In the genomic region with DNA sequence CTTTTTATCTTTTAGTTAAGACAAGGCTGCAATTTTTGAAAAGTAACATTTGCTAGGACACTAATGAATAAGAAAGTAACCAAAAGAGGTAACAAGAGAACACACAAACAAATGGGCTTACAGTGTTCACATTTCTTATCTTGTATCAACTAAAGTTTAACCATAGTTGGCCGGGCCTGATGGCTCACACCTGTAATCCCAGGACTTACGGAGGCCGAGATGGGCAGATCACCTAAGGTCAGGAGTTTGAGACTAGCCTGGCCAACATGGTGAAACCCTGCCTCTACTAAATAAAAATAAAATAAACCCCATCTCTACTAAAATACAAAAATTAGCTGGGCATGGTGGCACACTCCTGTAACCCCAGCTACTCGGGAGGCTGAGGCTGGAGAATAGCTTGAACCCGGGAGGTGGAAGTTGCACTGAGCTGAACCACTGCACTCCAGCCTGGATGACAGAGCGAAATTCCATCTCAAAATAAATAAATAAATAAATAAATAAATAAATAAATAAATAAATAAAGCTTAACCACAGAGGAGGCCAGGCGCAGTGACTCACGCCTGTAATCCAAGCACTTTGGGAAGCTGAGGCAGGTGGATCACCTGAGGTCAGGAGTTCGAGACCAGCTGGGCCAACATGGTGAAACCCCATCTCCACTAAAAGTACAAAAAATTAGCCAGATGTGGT, we compare ENCODE assay signal across 11 cellular contexts. TPM values are rescaled to one million over a fixed set of nuclear protein-coding genes. Genes with fewer than 3 reads are reported as not detected.
A peak's percentile ranks its signal among the peaks of the same experiment; 100 is the strongest.
DNase-seq lines count a peak whose midpoint lies in the region; ATAC-seq and TF ChIP-seq lines count a peak whose summit lies in the region.
"Not testable (repeated sequence)": the region's sequence is repeated elsewhere in the genome, so short reads cannot be mapped to it uniquely, and the experiment has no call there.
"Had no signal": no experiment of that assay in that cellular context is flagged by ENCODE, and none has a peak within 500 bp of the region (broad histone marks: within the 10 kb centered on the region; RNA-seq: fewer than 3 reads in every experiment).

No MANE protein-coding gene starts in this region.

- peaks cover 0 to 26% (median 5%) of the 10 kb centered on the region in 4 donors for H3K4me1 Mint-ChIP-seq in CD4-positive, CD25-positive, alpha-beta regulatory T cell
- H3K4me1 Mint-ChIP-seq in IgD-negative memory B cell (peaks cover 5 to 11% (median 8%) of the 10 kb centered on the region in 3 donors), T-cell (peaks cover 0 to 26% (median 14%) of the 10 kb centered on the region in 3 donors)
- peaks cover 15% of the 10 kb centered on the region for H3K4me1 Mint-ChIP-seq in activated T-cell treated with anti-CD3 and anti-CD28 coated beads, Interleukin-2, amount 50 U/mL, for 24 hours (ENCODE audit: low read depth)

- H3K14ac ChIP-seq in trophoblast cell (ENCODE audit: low read length) = not testable (repeated sequence)

- H3K9me3 ChIP-seq in CD4-positive, CD25-positive, alpha-beta regulatory T cell (ENCODE audit: control insufficient read depth in 2 of 2, low read length in 2 of 2); body of pancreas; liver (ENCODE audit: control insufficient read depth in 4 of 4, low read length in 3 of 4); trophoblast cell (ENCODE audit: insufficient read depth, low read depth, low read length); testis: not testable (repeated sequence)

- H3K23ac ChIP-seq in trophoblast cell (ENCODE audit: low read length) = not testable (repeated sequence)

- peaks cover 19% of the 10 kb centered on the region for H3K4me1 ChIP-seq in CD4-positive, CD25-positive, alpha-beta regulatory T cell (ENCODE audit: control insufficient read depth, insufficient read depth, low read length, poor library complexity, severe bottlenecking)
- peaks cover 37% of the 10 kb centered on the region for H3K4me1 ChIP-seq in body of pancreas
- H3K4me1 ChIP-seq in liver (ENCODE audit: control insufficient read depth in 4 of 4, insufficient read depth in 4 of 4, low read length in 3 of 4) = peaks cover 2 to 38% (median 30%) of the 10 kb centered on the region in 4 donors
- peaks cover 4 to 11% of the 10 kb centered on the region in 2 experiments for H3K4me1 ChIP-seq in trophoblast cell (ENCODE audit: control insufficient read depth in 1 of 2, insufficient read depth in 2 of 2, low read length in 2 of 2)
- H3K4me1 ChIP-seq in testis = peaks cover 24% of the 10 kb centered on the region

- H3K27ac ChIP-seq in CD4-positive, CD25-positive, alpha-beta regulatory T cell (ENCODE audit: insufficient read depth, low read length, poor library complexity, severe bottlenecking) = peak overlapping the region; percentile 97
- peak overlapping the region in 3 of 4 donors; percentile 68 to 94 (median 93) for H3K27ac ChIP-seq in body of pancreas
- H3K27ac ChIP-seq in liver (ENCODE audit: low read depth in 1 of 2, low read length in 2 of 2) = peak overlapping the region; percentile 93
- not testable (repeated sequence) for H3K27ac ChIP-seq in trophoblast cell (ENCODE audit: low read depth, low read length)
- peak overlapping the region in 1 of 2 donors; percentile 89 for H3K27ac ChIP-seq in testis

- not testable (repeated sequence) for H2BK120ac ChIP-seq in trophoblast cell (ENCODE audit: insufficient read depth, low read length, poor library complexity)

- H3K4ac ChIP-seq in trophoblast cell (ENCODE audit: low read depth, low read length) = not testable (repeated sequence)

- not testable (repeated sequence) for H3K9me3 Mint-ChIP-seq in CD4-positive, CD25-positive, alpha-beta regulatory T cell; IgD-negative memory B cell; T-cell; activated T-cell treated with anti-CD3 and anti-CD28 coated beads, Interleukin-2, amount 50 U/mL, for 24 hours

- not testable (repeated sequence) for H3K36me3 Mint-ChIP-seq in CD4-positive, CD25-positive, alpha-beta regulatory T cell; IgD-negative memory B cell
- H3K36me3 Mint-ChIP-seq in T-cell = peaks cover 10% of the 10 kb centered on the region
- peaks cover 15% of the 10 kb centered on the region for H3K36me3 Mint-ChIP-seq in activated T-cell treated with anti-CD3 and anti-CD28 coated beads, Interleukin-2, amount 50 U/mL, for 24 hours (ENCODE audit: low read depth)

- CTCF ChIA-PET in T-cell (lab: Charles Lee) = interaction anchor here (0.7 to 2.4 kb wide), 4 partner anchors 17 to 210 kb away, joined by 3 to 11 read pairs (median 6); no protein-coding TSS in a partner anchor

- not testable (repeated sequence) for DNase-seq in CD4-positive, CD25-positive, alpha-beta regulatory T cell; T-cell; activated T-cell treated with anti-CD3 and anti-CD28 coated beads, Interleukin-2, amount 50 U/mL, for 24 hours; trophoblast cell
- DNase-seq in body of pancreas (peak; percentile 50 to 75 (median 62)), testis (peak; percentile 38)

- TF ChIP-seq POLR2A in body of pancreas (IDR thresholded peaks at IDR 0.05); testis (IDR thresholded peaks at IDR 0.05): not testable (repeated sequence)

- H3K79me1 ChIP-seq in trophoblast cell (ENCODE audit: low read length) = peaks cover 11% of the 10 kb centered on the region

- H3K36me3 ChIP-seq in CD4-positive, CD25-positive, alpha-beta regulatory T cell (ENCODE audit: control insufficient read depth, insufficient read depth, low read length); body of pancreas (replicated peaks in 1 of 2; ENCODE audit: insufficient read depth in 1 of 2, low read depth in 2 of 2); liver (ENCODE audit: control insufficient read depth in 4 of 4, insufficient read depth in 3 of 4, low read depth in 1 of 4, low read length in 3 of 4); trophoblast cell (ENCODE audit: control insufficient read depth in 1 of 2, insufficient read depth in 2 of 2, low read length in 2 of 2); testis (ENCODE audit: low read depth, missing control alignments): not testable (repeated sequence)

- not testable (repeated sequence) for TF ChIP-seq RAD21 in liver (IDR thresholded peaks at IDR 0.05)

- H3K4me2 ChIP-seq in trophoblast cell (ENCODE audit: low read length) = not testable (repeated sequence)

- H2AK5ac ChIP-seq in trophoblast cell (ENCODE audit: low read length) = not testable (repeated sequence)

- intact Hi-C loops in body of pancreas (cut with DNase I) = not testable (repeated sequence)
- intact Hi-C loops in testis (cut with DNase I; ENCODE audit: low total_unique reads) = loop anchor here (10.0 kb wide), 1 partner anchor 74 kb away; a partner anchor contains a TSS

- WGBS in body of pancreas, 2 donors = 61% methylated on average over 9 of the region's 9 CpGs
- 49% methylated on average over 9 of the region's 9 CpGs for WGBS in liver
- WGBS in trophoblast cell (ENCODE audit: extremely low coverage, insufficient coverage, insufficient read length) = no CpG with 5 or more reads among the region's 9 CpGs
- WGBS in testis, 2 donors = 41 to 58% methylated on average over 6 to 9 of the region's 9 CpGs

- H3K27me3 ChIP-seq in CD4-positive, CD25-positive, alpha-beta regulatory T cell (ENCODE audit: control insufficient read depth, insufficient read depth, low read length); body of pancreas; liver (ENCODE audit: control insufficient read depth in 4 of 4, insufficient read depth in 4 of 4, low read length in 3 of 4); trophoblast cell (ENCODE audit: insufficient read depth, low read length); testis: not testable (repeated sequence)

- H3K27ac Mint-ChIP-seq in CD4-positive, CD25-positive, alpha-beta regulatory T cell = peak overlapping the region in 2 of 3 donors; percentile 49 to 63
- H3K27ac Mint-ChIP-seq in IgD-negative memory B cell = peak overlapping the region in 1 of 3 donors; percentile 39
- peak overlapping the region; percentile 46 to 66 for H3K27ac Mint-ChIP-seq in T-cell
- H3K27ac Mint-ChIP-seq in activated T-cell treated with anti-CD3 and anti-CD28 coated beads, Interleukin-2, amount 50 U/mL, for 24 hours = peak overlapping the region; percentile 67

- H3K27me3 Mint-ChIP-seq in CD4-positive, CD25-positive, alpha-beta regulatory T cell; IgD-negative memory B cell; T-cell: not testable (repeated sequence)
- H3K27me3 Mint-ChIP-seq in activated T-cell treated with anti-CD3 and anti-CD28 coated beads, Interleukin-2, amount 50 U/mL, for 24 hours = peaks cover 26% of the 10 kb centered on the region

- H4K91ac ChIP-seq in trophoblast cell (ENCODE audit: low read depth, low read length) = peak overlapping the region; percentile 93

- peak overlapping the region in 3 of 4 donors; percentile 14 to 52 (median 38) for H3K4me3 Mint-ChIP-seq in CD4-positive, CD25-positive, alpha-beta regulatory T cell
- H3K4me3 Mint-ChIP-seq in IgD-negative memory B cell (peak overlapping the region in 3 of 4 donors; percentile 67 to 89 (median 81)), T-cell (peak overlapping the region in 2 of 3 donors; percentile 31 to 88)
- H3K4me3 Mint-ChIP-seq in activated T-cell treated with anti-CD3 and anti-CD28 coated beads, Interleukin-2, amount 50 U/mL, for 24 hours = peak overlapping the region; percentile 84

- H2AFZ ChIP-seq in trophoblast cell (ENCODE audit: insufficient read depth, low read length, poor library complexity) = not testable (repeated sequence)

- POLR2A ChIA-PET in T-cell (lab: Charles Lee) = not testable (repeated sequence)

- not testable (repeated sequence) for H3K4me3 ChIP-seq in CD4-positive, CD25-positive, alpha-beta regulatory T cell (ENCODE audit: low read depth, low read length); body of pancreas; liver (ENCODE audit: low read depth in 1 of 3, low read length in 3 of 3); trophoblast cell (ENCODE audit: low read depth, low read length); testis

- H2BK12ac ChIP-seq in trophoblast cell (ENCODE audit: low read length) = not testable (repeated sequence)

- H3K18ac ChIP-seq in trophoblast cell (ENCODE audit: low read length) = not testable (repeated sequence)

- H3K79me2 ChIP-seq in trophoblast cell (ENCODE audit: control insufficient read depth, insufficient read depth, low read length, poor library complexity) = not testable (repeated sequence)

- not testable (repeated sequence) for H4K8ac ChIP-seq in trophoblast cell (ENCODE audit: low read depth, low read length)

- H4K12ac ChIP-seq in trophoblast cell (ENCODE audit: low read depth, low read length) = not testable (repeated sequence)

- TF ChIP-seq CTCF in body of pancreas (IDR thresholded peaks at IDR 0.05); liver (IDR thresholded peaks at IDR 0.05; ENCODE audit: low read depth, low read length, missing input control); testis (IDR thresholded peaks at IDR 0.05): not testable (repeated sequence)

- ATAC-seq in CD4-positive, CD25-positive, alpha-beta regulatory T cell (ENCODE audit: low read depth in 2 of 2); T-cell (replicated peaks in 1 of 4): not testable (repeated sequence)
- ATAC-seq in body of pancreas = peak; percentile 22

- not testable (repeated sequence) for H2BK5ac ChIP-seq in trophoblast cell (ENCODE audit: low read depth, low read length, poor library complexity)

- not testable (repeated sequence) for H3K9ac ChIP-seq in liver (ENCODE audit: low read depth in 1 of 2, low read length in 2 of 2); trophoblast cell (ENCODE audit: low read length)

RNA-seq across cellular contexts. Expression of a gene that starts 36.1 kb away (rescaled TPM):
- total RNA-seq in CD4-positive, CD25-positive, alpha-beta regulatory T cell = 4.4 TPM
- polyA plus RNA-seq in CD4-positive, CD25-positive, alpha-beta regulatory T cell = under 1 TPM in 1 of 4 donors, not detected in 3; 0.05 TPM
- polyA plus RNA-seq in IgD-negative memory B cell = 0.15 TPM
- total RNA-seq in T-cell = 1 to 10 TPM; 2.9 to 3.7 (median 3.2) TPM
- 1 to 10 TPM in 1 of 2 donors, not detected in 1; 1.0 TPM for total RNA-seq in body of pancreas
- under 1 TPM; 0.17 to 0.23 TPM for total RNA-seq in liver
- under 1 TPM; 0.11 to 0.13 TPM for polyA plus RNA-seq in liver
- polyA plus RNA-seq in trophoblast cell (2013) = 0.83 and 0.90 TPM in 2 replicates
- 1 to 10 TPM; 7.6 to 8.9 TPM for total RNA-seq in testis
- polyA plus RNA-seq in testis (ENCODE audit: insufficient read depth, low read depth, low replicate concordance) = 8.2 TPM

RNA-seq across cellular contexts. Expression of a gene that starts 42.3 kb away (rescaled TPM):
- not detected for total RNA-seq in CD4-positive, CD25-positive, alpha-beta regulatory T cell
- polyA plus RNA-seq in CD4-positive, CD25-positive, alpha-beta regulatory T cell = not detected
- polyA plus RNA-seq in IgD-negative memory B cell (not detected), liver (100 to 1,000 TPM; 232 to 251 TPM), testis (ENCODE audit: insufficient read depth, low read depth, low replicate concordance) (26.2 TPM)
- total RNA-seq in T-cell (under 1 TPM in 2 of 5 donors, not detected in 3; 0.23 TPM), body of pancreas (10 to 100 TPM; 24.7 to 31.4 TPM), liver (100 to 1,000 TPM in 1 of 2 donors, 10 to 100 TPM in 1; 77.1 to 167 TPM), testis (10 to 100 TPM; 22.8 to 78.5 TPM)
- not detected in 2 replicates for polyA plus RNA-seq in trophoblast cell (2013)
- total RNA-seq: fibroblast of lung, mesenteric fat pad had no signal
- polyA plus RNA-seq: AG04450, fibroblast of lung had no signal

Comparison
In these comparisons a context has a peak if more than half of its experiments do, and no peak if none do; other contexts are left out.
1. RNA of a gene that starts 42.3 kb away (total RNA-seq): 77.1 to 167 TPM in liver, 22.8 to 78.5 TPM in testis and 24.7 to 31.4 TPM in body of pancreas; 0.23 TPM in T-cell and not detected in CD4-positive, CD25-positive, alpha-beta regulatory T cell (single experiment); every median in the first group is over 10 times any median in the second.
2. Peak in every context shown above with its lines, with median percentiles within 50 percentile points of each other: H3K4me3 Mint-ChIP-seq.